Comparison of ENCODE assay signal across 8 cellular contexts in the genomic region with DNA sequence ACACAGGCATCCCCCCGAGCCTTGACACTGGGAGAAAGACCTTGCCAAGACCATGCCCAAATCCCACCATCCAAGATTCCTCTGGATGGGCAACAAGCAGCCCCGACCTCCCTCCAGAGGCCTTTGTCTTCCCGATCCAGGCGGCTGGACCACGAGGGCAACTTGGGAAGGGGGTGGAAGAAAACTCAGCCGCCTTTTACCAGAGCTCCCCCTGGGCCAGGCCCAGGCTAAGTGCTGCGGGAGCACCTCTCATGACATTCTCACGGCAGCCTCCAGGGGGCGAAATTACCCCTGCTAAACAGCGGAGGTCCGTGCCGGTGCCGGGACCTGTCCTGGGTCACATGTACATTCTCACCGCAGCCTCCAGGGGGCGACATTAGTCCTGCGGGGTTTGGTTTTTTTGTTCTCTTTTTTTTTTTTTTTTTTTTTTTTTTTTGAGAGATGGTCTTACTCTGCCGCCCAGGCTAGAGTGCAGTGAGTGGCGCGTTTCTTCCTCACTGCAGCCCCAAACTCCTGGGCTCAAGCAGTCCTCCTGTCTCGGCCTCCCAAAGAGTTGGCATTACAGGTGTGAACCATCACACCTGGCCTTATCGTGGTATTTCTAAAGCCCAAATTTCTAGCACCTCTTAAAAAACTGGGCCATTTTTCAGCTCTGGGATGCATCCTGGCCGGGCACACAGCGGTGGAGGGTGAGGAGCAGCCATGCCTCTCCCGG. TPM values are rescaled to one million over a fixed set of nuclear protein-coding genes. Genes with fewer than 3 reads are reported as not detected.
DNase-seq lines count a peak whose midpoint lies in the region; ATAC-seq lines count a peak whose summit lies in the region.

No MANE protein-coding gene starts in this region.

- H3K4me1 ChIP-seq in CD4-positive, alpha-beta memory T cell (ENCODE audit: insufficient read depth, low read length) = peaks cover 4% of the 10 kb centered on the region

- H3K4me3 Mint-ChIP-seq in CD4-positive, alpha-beta memory T cell = peak overlapping the region in 2 of 8 donors; percentile 28 to 62
- H3K4me3 Mint-ChIP-seq in activated CD8-positive, alpha-beta T cell treated with anti-CD3 and anti-CD28 coated beads, Interleukin-2, amount 10 ng/mL, durations not matched to agents 7 days and 5 days = no peak overlapping the region
- H3K4me3 Mint-ChIP-seq in effector memory CD8-positive, alpha-beta T cell = no peak overlapping the region
- H3K4me3 Mint-ChIP-seq in memory B cell = no peak overlapping the region

- H3K4me1 Mint-ChIP-seq in CD4-positive, alpha-beta memory T cell = peaks cover 0 to 6% (median 4%) of the 10 kb centered on the region in 4 donors
- peaks cover 6% of the 10 kb centered on the region for H3K4me1 Mint-ChIP-seq in activated CD8-positive, alpha-beta T cell treated with anti-CD3 and anti-CD28 coated beads, Interleukin-2, amount 10 ng/mL, durations not matched to agents 7 days and 5 days (ENCODE audit: low read depth)
- peaks cover 0 to 4% of the 10 kb centered on the region in 2 donors for H3K4me1 Mint-ChIP-seq in effector memory CD8-positive, alpha-beta T cell (ENCODE audit: low read depth in 2 of 2)
- peaks cover 3% of the 10 kb centered on the region for H3K4me1 Mint-ChIP-seq in memory B cell

- peaks cover 3 to 17% of the 10 kb centered on the region in 2 donors for H3K36me3 Mint-ChIP-seq in CD4-positive, alpha-beta memory T cell
- H3K36me3 Mint-ChIP-seq in activated CD8-positive, alpha-beta T cell treated with anti-CD3 and anti-CD28 coated beads, Interleukin-2, amount 10 ng/mL, durations not matched to agents 7 days and 5 days (ENCODE audit: low read depth) = peaks cover 10% of the 10 kb centered on the region
- H3K36me3 Mint-ChIP-seq in effector memory CD8-positive, alpha-beta T cell (ENCODE audit: insufficient read depth) = peaks cover 18% of the 10 kb centered on the region
- peaks cover 7% of the 10 kb centered on the region for H3K36me3 Mint-ChIP-seq in memory B cell

- CTCF ChIA-PET in CD4-positive, alpha-beta memory T cell (lab: Charles Lee; ENCODE audit: partially characterized antibody) = interaction anchor here (0.6 to 5.3 kb wide), 27 partner anchors 8 to 281 kb away, joined by 3 to 23 read pairs (median 4); partner anchors contain the start of genes FBXO46, MYPOP, SIX5 and SYMPK
- CTCF ChIA-PET in activated CD8-positive, alpha-beta T cell treated with anti-CD3 and anti-CD28 coated beads, Interleukin-2, amount 10 ng/mL, durations not matched to agents 7 days and 5 days (lab: Charles Lee) = interaction anchor here (0.5 to 2.7 kb wide), 46 partner anchors 9 to 448 kb away, joined by 3 to 32 read pairs (median 4); partner anchors contain the start of genes CCDC61, DMWD, FBXO46 and FOXA3

- no peaks in the 10 kb centered on the region for H3K9me3 Mint-ChIP-seq in CD4-positive, alpha-beta memory T cell
- H3K9me3 Mint-ChIP-seq in activated CD8-positive, alpha-beta T cell treated with anti-CD3 and anti-CD28 coated beads, Interleukin-2, amount 10 ng/mL, durations not matched to agents 7 days and 5 days (ENCODE audit: insufficient read depth) = no peaks in the 10 kb centered on the region
- no peaks in the 10 kb centered on the region for H3K9me3 Mint-ChIP-seq in effector memory CD8-positive, alpha-beta T cell
- no peaks in the 10 kb centered on the region for H3K9me3 Mint-ChIP-seq in memory B cell

- H3K27ac ChIP-seq in CD4-positive, alpha-beta memory T cell (ENCODE audit: low read depth, low read length) = no peak overlapping the region

- H3K27ac Mint-ChIP-seq in CD4-positive, alpha-beta memory T cell = peak overlapping the region in 5 of 7 donors; percentile 36 to 89 (median 74)
- peak overlapping the region; percentile 34 for H3K27ac Mint-ChIP-seq in activated CD8-positive, alpha-beta T cell treated with anti-CD3 and anti-CD28 coated beads, Interleukin-2, amount 10 ng/mL, durations not matched to agents 7 days and 5 days
- peak overlapping the region in 1 of 2 donors; percentile 49 for H3K27ac Mint-ChIP-seq in effector memory CD8-positive, alpha-beta T cell
- H3K27ac Mint-ChIP-seq in memory B cell = no peak overlapping the region

- peak; percentile 92 to 95 (median 92) for DNase-seq in CD4-positive, alpha-beta memory T cell
- DNase-seq in HPDE6-E6E7 (ENCODE audit: extremely low spot score) (peak; percentile 99), NK-92 (lab: John Stamatoyannopoulos, UW; ENCODE audit: unreplicated experiment) (peak; percentile 84), memory B cell (ENCODE audit: low spot score in 2 of 2) (peak; percentile 98 to 99)
- peak; percentile 98 for DNase-seq in activated CD8-positive, alpha-beta T cell treated with anti-CD3 and anti-CD28 coated beads, Interleukin-2, amount 10 ng/mL, durations not matched to agents 7 days and 5 days
- peak; percentile 96 for DNase-seq in effector memory CD8-positive, alpha-beta T cell
- peak; percentile 90 to 91 for DNase-seq in stimulated activated CD8-positive, alpha-beta memory T cell treated with anti-CD3 and anti-CD28 coated beads, Interleukin-15, amount 100 ng/mL, for 48 hours (ENCODE audit: low read depth in 2 of 2)

- H3K4me3 ChIP-seq in CD4-positive, alpha-beta memory T cell (ENCODE audit: low read length in 2 of 2) = no peak overlapping the region

- intact Hi-C loops in CD4-positive, alpha-beta memory T cell (cut with micrococcal nuclease) = loop anchor here (1.0 kb wide), 4 partner anchors 46 to 199 kb away; partner anchors contain the start of gene SYMPK

- H3K27me3 ChIP-seq in CD4-positive, alpha-beta memory T cell (ENCODE audit: insufficient read depth, low read length) = no peaks in the 10 kb centered on the region

- no peaks in the 10 kb centered on the region for H3K9me3 ChIP-seq in CD4-positive, alpha-beta memory T cell (ENCODE audit: control insufficient read depth in 1 of 2, low read length in 2 of 2)

- POLR2A ChIA-PET in CD4-positive, alpha-beta memory T cell (lab: Charles Lee; ENCODE audit: partially characterized antibody) = interaction anchor here (1.0 to 1.6 kb wide), 4 partner anchors 25 to 69 kb away, joined by 4 to 6 read pairs (median 5); partner anchors contain the start of genes FOXA3, IRF2BP1, SIX5 and SYMPK
- POLR2A ChIA-PET in activated CD8-positive, alpha-beta T cell treated with anti-CD3 and anti-CD28 coated beads, Interleukin-2, amount 10 ng/mL, durations not matched to agents 7 days and 5 days (lab: Charles Lee) = interaction anchor here (1.3 kb wide), 1 partner anchor 48 kb away, joined by 3 read pairs; the partner anchor contains the start of gene SIX5

- ATAC-seq in GM19438 (IDR thresholded peaks at IDR 0.05; ENCODE audit: low read depth, unreplicated experiment) (peak; percentile 84), memory B cell (ENCODE audit: low read depth) (peak; percentile 99)
- peak; percentile 97 for ATAC-seq in activated CD8-positive, alpha-beta T cell treated with anti-CD3 and anti-CD28 coated beads, Interleukin-2, amount 10 ng/mL, durations not matched to agents 7 days and 5 days
- ATAC-seq in effector memory CD8-positive, alpha-beta T cell (replicated peaks) = peak; percentile 100

- H3K27me3 Mint-ChIP-seq in CD4-positive, alpha-beta memory T cell = no peaks in the 10 kb centered on the region
- no peaks in the 10 kb centered on the region for H3K27me3 Mint-ChIP-seq in activated CD8-positive, alpha-beta T cell treated with anti-CD3 and anti-CD28 coated beads, Interleukin-2, amount 10 ng/mL, durations not matched to agents 7 days and 5 days (ENCODE audit: low read depth)
- H3K27me3 Mint-ChIP-seq in effector memory CD8-positive, alpha-beta T cell = no peaks in the 10 kb centered on the region
- H3K27me3 Mint-ChIP-seq in memory B cell = no peaks in the 10 kb centered on the region

- H3K36me3 ChIP-seq in CD4-positive, alpha-beta memory T cell (ENCODE audit: insufficient read depth, low read length) = no peaks in the 10 kb centered on the region

RNA-seq across cellular contexts. Expression of gene RSPH6A, which starts 2.1 kb away (rescaled TPM):
- under 1 TPM; 0.29 to 0.39 TPM for total RNA-seq in CD4-positive, alpha-beta memory T cell
- not detected for polyA plus RNA-seq in CD4-positive, alpha-beta memory T cell
- under 1 TPM; 0.55 to 0.68 TPM for total RNA-seq in activated CD8-positive, alpha-beta T cell treated with anti-CD3 and anti-CD28 coated beads, Interleukin-2, amount 10 ng/mL, durations not matched to agents 7 days and 5 days

RNA-seq across cellular contexts. Expression of gene DMWD, which starts 24.5 kb away (rescaled TPM):
- total RNA-seq in CD4-positive, alpha-beta memory T cell = 10 to 100 TPM; 49.3 to 52.6 TPM
- 10 to 100 TPM in 1 of 2 donors, 1 to 10 TPM in 1; 6.9 to 11.7 TPM for polyA plus RNA-seq in CD4-positive, alpha-beta memory T cell
- 10 to 100 TPM; 20.6 TPM for total RNA-seq in activated CD8-positive, alpha-beta T cell treated with anti-CD3 and anti-CD28 coated beads, Interleukin-2, amount 10 ng/mL, durations not matched to agents 7 days and 5 days

RNA-seq across cellular contexts. Expression of gene DMPK, which starts 34.9 kb away (rescaled TPM):
- 10 to 100 TPM; 30.8 to 32.9 TPM for total RNA-seq in CD4-positive, alpha-beta memory T cell
- polyA plus RNA-seq in CD4-positive, alpha-beta memory T cell = 1 to 10 TPM in 1 of 2 donors, not detected in 1; 1.3 TPM
- total RNA-seq in activated CD8-positive, alpha-beta T cell treated with anti-CD3 and anti-CD28 coated beads, Interleukin-2, amount 10 ng/mL, durations not matched to agents 7 days and 5 days = 10 to 100 TPM in 1 of 2 experiments, 1 to 10 TPM in 1; 9.9 to 14.4 TPM

RNA-seq across cellular contexts. Expression of gene SYMPK, which starts 45.8 kb away (rescaled TPM):
- total RNA-seq in CD4-positive, alpha-beta memory T cell = 10 to 100 TPM; 93.9 to 98.2 TPM
- 10 to 100 TPM in 1 of 2 donors, 1 to 10 TPM in 1; 6.0 to 17.5 TPM for polyA plus RNA-seq in CD4-positive, alpha-beta memory T cell
- 10 to 100 TPM; 97.3 to 98.3 TPM for total RNA-seq in activated CD8-positive, alpha-beta T cell treated with anti-CD3 and anti-CD28 coated beads, Interleukin-2, amount 10 ng/mL, durations not matched to agents 7 days and 5 days

RNA-seq across cellular contexts. Expression of gene FOXA3, which starts 47.0 kb away (rescaled TPM):
- not detected for total RNA-seq in CD4-positive, alpha-beta memory T cell
- polyA plus RNA-seq in CD4-positive, alpha-beta memory T cell = not detected
- not detected for total RNA-seq in activated CD8-positive, alpha-beta T cell treated with anti-CD3 and anti-CD28 coated beads, Interleukin-2, amount 10 ng/mL, durations not matched to agents 7 days and 5 days
